1 cellular context compared by ENCODE assay signal in the genomic region with DNA sequence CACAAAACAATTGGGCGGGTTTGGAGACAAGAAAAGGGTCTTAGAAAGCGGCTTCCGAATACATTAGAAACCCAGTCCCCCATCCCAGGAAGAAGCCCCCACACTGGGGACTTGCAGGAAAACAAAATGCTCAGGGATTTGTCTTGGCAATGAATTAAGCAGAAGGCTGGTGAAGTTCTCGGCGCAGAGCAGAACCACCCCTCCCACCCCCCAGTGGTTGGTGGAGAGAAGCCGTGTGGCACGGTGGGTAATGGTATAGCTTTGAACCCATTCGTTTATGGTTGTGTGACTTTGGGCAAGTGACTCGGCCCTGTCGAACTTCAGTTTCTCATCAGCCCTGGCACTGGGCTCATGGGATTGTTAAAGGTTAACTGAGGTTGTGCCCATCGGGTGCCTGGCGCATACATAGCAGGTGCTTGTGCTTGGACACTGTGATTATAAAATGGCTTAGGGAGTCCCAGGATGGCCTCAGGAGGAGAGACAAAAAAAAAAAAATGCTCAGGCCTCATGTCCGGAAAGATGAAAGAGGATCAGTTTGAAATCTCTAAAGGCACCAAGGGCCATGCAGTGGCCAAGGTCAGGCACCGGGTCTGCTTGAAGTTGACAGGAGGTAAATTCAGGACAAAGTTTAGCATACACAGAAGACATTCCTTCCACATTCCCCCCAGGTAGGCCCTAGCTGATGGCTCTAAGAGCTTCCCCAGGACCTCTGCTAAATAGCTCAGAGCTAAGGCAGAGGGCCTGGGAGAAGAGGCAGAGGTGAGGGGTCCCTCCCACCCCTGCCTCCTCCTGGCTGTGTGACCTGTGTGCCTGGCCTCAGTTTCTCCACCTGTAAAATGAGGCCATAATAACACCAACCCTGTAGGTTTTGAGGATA.
TF ChIP-seq lines count a peak whose summit lies in the region.

No MANE protein-coding gene starts in this region.

TF ChIP-seq in HepG2, 621 proteins besides CTCF, POLR2A, EP300 and RAD21 (continued from another document and continues in another):
- TF ChIP-seq KAT8 (CRISPR knock-in tag; IDR thresholded peaks at IDR 0.05) (peak; percentile 78), HNRNPUL1 (IDR thresholded peaks at IDR 0.05; ENCODE audit: low read depth, low read length) (no peak), ZNF891 (CRISPR knock-in tag; IDR thresholded peaks at IDR 0.05) (no peak), MIER3 (CRISPR knock-in tag; IDR thresholded peaks at IDR 0.05; ENCODE audit: borderline replicate concordance) (peak; percentile 95; the same call in 1 of the 2 replicates), ZNF781 (CRISPR knock-in tag; IDR thresholded peaks at IDR 0.05; ENCODE audit: borderline replicate concordance, not compliant biosample characterization) (peak; percentile 96), ZKSCAN5 (CRISPR knock-in tag; IDR thresholded peaks at IDR 0.05) (no peak), POLR2G (IDR thresholded peaks at IDR 0.05; ENCODE audit: low read depth, low read length) (peak; percentile 59), NFKBIZ (CRISPR knock-in tag; IDR thresholded peaks at IDR 0.05) (peak; percentile 88), CBX1 (IDR thresholded peaks at IDR 0.05; ENCODE audit: low read depth) (no peak), NR2F1 (CRISPR knock-in tag; IDR thresholded peaks at IDR 0.05) (peak; percentile 92 to 94), ZNF333 (CRISPR knock-in tag; IDR thresholded peaks at IDR 0.05; ENCODE audit: borderline replicate concordance) (0 out of 2 replicates have a peak, but pooled peaks have one; percentile 33), JDP2 (CRISPR knock-in tag; IDR thresholded peaks at IDR 0.05; ENCODE audit: borderline replicate concordance) (no peak; the same call in 1 of the 2 replicates), ZNF678 (CRISPR knock-in tag; IDR thresholded peaks at IDR 0.05) (no peak; the same call in 1 of the 2 replicates), KLF15 (CRISPR knock-in tag; IDR thresholded peaks at IDR 0.05; ENCODE audit: borderline replicate concordance) (peak; percentile 29; the same call in 1 of the 2 replicates), RNF2 (conservative IDR thresholded peaks at IDR 0.05; ENCODE audit: low read depth) (no peak), ZNF317 (CRISPR knock-in tag; IDR thresholded peaks at IDR 0.05) (peak; percentile 86), HOXA5 (CRISPR knock-in tag; IDR thresholded peaks at IDR 0.05) (peak; percentile 87; the same call in 1 of the 2 replicates), HOXA7 (CRISPR knock-in tag; IDR thresholded peaks at IDR 0.05) (no peak), DR1 (CRISPR knock-in tag; IDR thresholded peaks at IDR 0.05) (no peak), ARNT (IDR thresholded peaks at IDR 0.05) (no peak), ATRX (CRISPR knock-in tag; IDR thresholded peaks at IDR 0.05; ENCODE audit: borderline replicate concordance) (no peak), ZNF431 (CRISPR knock-in tag; IDR thresholded peaks at IDR 0.05; ENCODE audit: borderline replicate concordance, low read depth) (no peak), KLF16 (CRISPR knock-in tag; IDR thresholded peaks at IDR 0.05) (peak in 1 of 2 experiments; percentile 94; a peak in 2 of 4 replicates), NONO (IDR thresholded peaks at IDR 0.05) (no peak), NONO (CRISPR knock-in tag; conservative IDR thresholded peaks at IDR 0.05) (peak; percentile 90), JARID2 (CRISPR knock-in tag; IDR thresholded peaks at IDR 0.05; ENCODE audit: insufficient replicate concordance) (peak; percentile 87), SRY (CRISPR knock-in tag; IDR thresholded peaks at IDR 0.05) (no peak), PRMT3 (CRISPR knock-in tag; IDR thresholded peaks at IDR 0.05; ENCODE audit: borderline replicate concordance, low read depth) (peak; percentile 61; the same call in 1 of the 2 replicates), MXI1 (IDR thresholded peaks at IDR 0.05; ENCODE audit: borderline replicate concordance, low read depth, low read length) (peak; percentile 40; the same call in 1 of the 3 replicates), TP53 (CRISPR knock-in tag; conservative IDR thresholded peaks at IDR 0.05) (peak; percentile 77), ZNF235 (CRISPR knock-in tag; IDR thresholded peaks at IDR 0.05; ENCODE audit: borderline replicate concordance) (0 out of 2 replicates have a peak, but pooled peaks have one; percentile 9), GLI4 (CRISPR knock-in tag; IDR thresholded peaks at IDR 0.05; ENCODE audit: borderline replicate concordance) (peak; percentile 66; the same call in 1 of the 2 replicates), ZNF790 (CRISPR knock-in tag; IDR thresholded peaks at IDR 0.05; ENCODE audit: borderline replicate concordance) (no peak), KLF13 (CRISPR knock-in tag; IDR thresholded peaks at IDR 0.05) (no peak), MTF2 (CRISPR knock-in tag; IDR thresholded peaks at IDR 0.05; ENCODE audit: borderline replicate concordance) (0 out of 2 replicates have a peak, but pooled peaks have one; percentile 56), ZNF792 (CRISPR knock-in tag; IDR thresholded peaks at IDR 0.05) (peak; percentile 86), RXRA (CRISPR knock-in tag; IDR thresholded peaks at IDR 0.05) (peak; percentile 100), ZNF550 (CRISPR knock-in tag; IDR thresholded peaks at IDR 0.05; ENCODE audit: borderline replicate concordance) (no peak)
- TF ChIP-seq, protein P1, sequence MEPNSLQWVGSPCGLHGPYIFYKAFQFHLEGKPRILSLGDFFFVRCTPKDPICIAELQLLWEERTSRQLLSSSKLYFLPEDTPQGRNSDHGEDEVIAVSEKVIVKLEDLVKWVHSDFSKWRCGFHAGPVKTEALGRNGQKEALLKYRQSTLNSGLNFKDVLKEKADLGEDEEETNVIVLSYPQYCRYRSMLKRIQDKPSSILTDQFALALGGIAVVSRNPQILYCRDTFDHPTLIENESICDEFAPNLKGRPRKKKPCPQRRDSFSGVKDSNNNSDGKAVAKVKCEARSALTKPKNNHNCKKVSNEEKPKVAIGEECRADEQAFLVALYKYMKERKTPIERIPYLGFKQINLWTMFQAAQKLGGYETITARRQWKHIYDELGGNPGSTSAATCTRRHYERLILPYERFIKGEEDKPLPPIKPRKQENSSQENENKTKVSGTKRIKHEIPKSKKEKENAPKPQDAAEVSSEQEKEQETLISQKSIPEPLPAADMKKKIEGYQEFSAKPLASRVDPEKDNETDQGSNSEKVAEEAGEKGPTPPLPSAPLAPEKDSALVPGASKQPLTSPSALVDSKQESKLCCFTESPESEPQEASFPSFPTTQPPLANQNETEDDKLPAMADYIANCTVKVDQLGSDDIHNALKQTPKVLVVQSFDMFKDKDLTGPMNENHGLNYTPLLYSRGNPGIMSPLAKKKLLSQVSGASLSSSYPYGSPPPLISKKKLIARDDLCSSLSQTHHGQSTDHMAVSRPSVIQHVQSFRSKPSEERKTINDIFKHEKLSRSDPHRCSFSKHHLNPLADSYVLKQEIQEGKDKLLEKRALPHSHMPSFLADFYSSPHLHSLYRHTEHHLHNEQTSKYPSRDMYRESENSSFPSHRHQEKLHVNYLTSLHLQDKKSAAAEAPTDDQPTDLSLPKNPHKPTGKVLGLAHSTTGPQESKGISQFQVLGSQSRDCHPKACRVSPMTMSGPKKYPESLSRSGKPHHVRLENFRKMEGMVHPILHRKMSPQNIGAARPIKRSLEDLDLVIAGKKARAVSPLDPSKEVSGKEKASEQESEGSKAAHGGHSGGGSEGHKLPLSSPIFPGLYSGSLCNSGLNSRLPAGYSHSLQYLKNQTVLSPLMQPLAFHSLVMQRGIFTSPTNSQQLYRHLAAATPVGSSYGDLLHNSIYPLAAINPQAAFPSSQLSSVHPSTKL (CRISPR knock-in tag; IDR thresholded peaks at IDR 0.05), result peak; percentile 99
- TF ChIP-seq, protein P2, sequence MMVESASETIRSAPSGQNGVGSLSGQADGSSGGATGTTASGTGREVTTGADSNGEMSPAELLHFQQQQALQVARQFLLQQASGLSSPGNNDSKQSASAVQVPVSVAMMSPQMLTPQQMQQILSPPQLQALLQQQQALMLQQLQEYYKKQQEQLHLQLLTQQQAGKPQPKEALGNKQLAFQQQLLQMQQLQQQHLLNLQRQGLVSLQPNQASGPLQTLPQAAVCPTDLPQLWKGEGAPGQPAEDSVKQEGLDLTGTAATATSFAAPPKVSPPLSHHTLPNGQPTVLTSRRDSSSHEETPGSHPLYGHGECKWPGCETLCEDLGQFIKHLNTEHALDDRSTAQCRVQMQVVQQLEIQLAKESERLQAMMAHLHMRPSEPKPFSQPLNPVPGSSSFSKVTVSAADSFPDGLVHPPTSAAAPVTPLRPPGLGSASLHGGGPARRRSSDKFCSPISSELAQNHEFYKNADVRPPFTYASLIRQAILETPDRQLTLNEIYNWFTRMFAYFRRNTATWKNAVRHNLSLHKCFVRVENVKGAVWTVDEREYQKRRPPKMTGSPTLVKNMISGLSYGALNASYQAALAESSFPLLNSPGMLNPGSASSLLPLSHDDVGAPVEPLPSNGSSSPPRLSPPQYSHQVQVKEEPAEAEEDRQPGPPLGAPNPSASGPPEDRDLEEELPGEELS (CRISPR knock-in tag; IDR thresholded peaks at IDR 0.05), result peak; percentile 97
- TF ChIP-seq, protein P3, sequence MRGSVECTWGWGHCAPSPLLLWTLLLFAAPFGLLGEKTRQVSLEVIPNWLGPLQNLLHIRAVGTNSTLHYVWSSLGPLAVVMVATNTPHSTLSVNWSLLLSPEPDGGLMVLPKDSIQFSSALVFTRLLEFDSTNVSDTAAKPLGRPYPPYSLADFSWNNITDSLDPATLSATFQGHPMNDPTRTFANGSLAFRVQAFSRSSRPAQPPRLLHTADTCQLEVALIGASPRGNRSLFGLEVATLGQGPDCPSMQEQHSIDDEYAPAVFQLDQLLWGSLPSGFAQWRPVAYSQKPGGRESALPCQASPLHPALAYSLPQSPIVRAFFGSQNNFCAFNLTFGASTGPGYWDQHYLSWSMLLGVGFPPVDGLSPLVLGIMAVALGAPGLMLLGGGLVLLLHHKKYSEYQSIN (CRISPR knock-in tag; IDR thresholded peaks at IDR 0.05; ENCODE audit: borderline replicate concordance), result no peak
- TF ChIP-seq, protein P4, sequence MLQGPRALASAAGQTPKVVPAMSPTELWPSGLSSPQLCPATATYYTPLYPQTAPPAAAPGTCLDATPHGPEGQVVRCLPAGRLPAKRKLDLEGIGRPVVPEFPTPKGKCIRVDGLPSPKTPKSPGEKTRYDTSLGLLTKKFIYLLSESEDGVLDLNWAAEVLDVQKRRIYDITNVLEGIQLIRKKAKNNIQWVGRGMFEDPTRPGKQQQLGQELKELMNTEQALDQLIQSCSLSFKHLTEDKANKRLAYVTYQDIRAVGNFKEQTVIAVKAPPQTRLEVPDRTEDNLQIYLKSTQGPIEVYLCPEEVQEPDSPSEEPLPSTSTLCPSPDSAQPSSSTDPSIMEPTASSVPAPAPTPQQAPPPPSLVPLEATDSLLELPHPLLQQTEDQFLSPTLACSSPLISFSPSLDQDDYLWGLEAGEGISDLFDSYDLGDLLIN (CRISPR knock-in tag; IDR thresholded peaks at IDR 0.05; ENCODE audit: borderline replicate concordance), result peak; percentile 76; the same call in 1 of the 2 replicates
- TF ChIP-seq, protein P5, sequence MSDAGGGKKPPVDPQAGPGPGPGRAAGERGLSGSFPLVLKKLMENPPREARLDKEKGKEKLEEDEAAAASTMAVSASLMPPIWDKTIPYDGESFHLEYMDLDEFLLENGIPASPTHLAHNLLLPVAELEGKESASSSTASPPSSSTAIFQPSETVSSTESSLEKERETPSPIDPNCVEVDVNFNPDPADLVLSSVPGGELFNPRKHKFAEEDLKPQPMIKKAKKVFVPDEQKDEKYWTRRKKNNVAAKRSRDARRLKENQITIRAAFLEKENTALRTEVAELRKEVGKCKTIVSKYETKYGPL (CRISPR knock-in tag; IDR thresholded peaks at IDR 0.05), result 0 out of 2 replicates have a peak, but pooled peaks have one; percentile 42
- TF ChIP-seq, protein P6, sequence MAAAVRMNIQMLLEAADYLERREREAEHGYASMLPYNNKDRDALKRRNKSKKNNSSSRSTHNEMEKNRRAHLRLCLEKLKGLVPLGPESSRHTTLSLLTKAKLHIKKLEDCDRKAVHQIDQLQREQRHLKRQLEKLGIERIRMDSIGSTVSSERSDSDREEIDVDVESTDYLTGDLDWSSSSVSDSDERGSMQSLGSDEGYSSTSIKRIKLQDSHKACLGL (CRISPR knock-in tag; IDR thresholded peaks at IDR 0.05), result no peak
- TF ChIP-seq, protein P7, sequence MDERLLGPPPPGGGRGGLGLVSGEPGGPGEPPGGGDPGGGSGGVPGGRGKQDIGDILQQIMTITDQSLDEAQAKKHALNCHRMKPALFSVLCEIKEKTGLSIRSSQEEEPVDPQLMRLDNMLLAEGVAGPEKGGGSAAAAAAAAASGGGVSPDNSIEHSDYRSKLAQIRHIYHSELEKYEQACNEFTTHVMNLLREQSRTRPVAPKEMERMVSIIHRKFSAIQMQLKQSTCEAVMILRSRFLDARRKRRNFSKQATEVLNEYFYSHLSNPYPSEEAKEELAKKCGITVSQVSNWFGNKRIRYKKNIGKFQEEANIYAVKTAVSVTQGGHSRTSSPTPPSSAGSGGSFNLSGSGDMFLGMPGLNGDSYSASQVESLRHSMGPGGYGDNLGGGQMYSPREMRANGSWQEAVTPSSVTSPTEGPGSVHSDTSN (CRISPR knock-in tag; IDR thresholded peaks at IDR 0.05), result peak; percentile 36
- TF ChIP-seq, protein P8, sequence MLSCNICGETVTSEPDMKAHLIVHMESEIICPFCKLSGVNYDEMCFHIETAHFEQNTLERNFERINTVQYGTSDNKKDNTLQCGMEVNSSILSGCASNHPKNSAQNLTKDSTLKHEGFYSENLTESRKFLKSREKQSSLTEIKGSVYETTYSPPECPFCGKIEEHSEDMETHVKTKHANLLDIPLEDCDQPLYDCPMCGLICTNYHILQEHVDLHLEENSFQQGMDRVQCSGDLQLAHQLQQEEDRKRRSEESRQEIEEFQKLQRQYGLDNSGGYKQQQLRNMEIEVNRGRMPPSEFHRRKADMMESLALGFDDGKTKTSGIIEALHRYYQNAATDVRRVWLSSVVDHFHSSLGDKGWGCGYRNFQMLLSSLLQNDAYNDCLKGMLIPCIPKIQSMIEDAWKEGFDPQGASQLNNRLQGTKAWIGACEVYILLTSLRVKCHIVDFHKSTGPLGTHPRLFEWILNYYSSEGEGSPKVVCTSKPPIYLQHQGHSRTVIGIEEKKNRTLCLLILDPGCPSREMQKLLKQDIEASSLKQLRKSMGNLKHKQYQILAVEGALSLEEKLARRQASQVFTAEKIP (CRISPR knock-in tag; IDR thresholded peaks at IDR 0.05; ENCODE audit: borderline replicate concordance), result no peak
- TF ChIP-seq, protein P9, sequence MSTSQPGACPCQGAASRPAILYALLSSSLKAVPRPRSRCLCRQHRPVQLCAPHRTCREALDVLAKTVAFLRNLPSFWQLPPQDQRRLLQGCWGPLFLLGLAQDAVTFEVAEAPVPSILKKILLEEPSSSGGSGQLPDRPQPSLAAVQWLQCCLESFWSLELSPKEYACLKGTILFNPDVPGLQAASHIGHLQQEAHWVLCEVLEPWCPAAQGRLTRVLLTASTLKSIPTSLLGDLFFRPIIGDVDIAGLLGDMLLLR (CRISPR knock-in tag; IDR thresholded peaks at IDR 0.05), result no peak
- TF ChIP-seq, protein P10, sequence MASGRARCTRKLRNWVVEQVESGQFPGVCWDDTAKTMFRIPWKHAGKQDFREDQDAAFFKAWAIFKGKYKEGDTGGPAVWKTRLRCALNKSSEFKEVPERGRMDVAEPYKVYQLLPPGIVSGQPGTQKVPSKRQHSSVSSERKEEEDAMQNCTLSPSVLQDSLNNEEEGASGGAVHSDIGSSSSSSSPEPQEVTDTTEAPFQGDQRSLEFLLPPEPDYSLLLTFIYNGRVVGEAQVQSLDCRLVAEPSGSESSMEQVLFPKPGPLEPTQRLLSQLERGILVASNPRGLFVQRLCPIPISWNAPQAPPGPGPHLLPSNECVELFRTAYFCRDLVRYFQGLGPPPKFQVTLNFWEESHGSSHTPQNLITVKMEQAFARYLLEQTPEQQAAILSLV (CRISPR knock-in tag; IDR thresholded peaks at IDR 0.05; ENCODE audit: borderline replicate concordance), result no peak
- TF ChIP-seq, protein P11, sequence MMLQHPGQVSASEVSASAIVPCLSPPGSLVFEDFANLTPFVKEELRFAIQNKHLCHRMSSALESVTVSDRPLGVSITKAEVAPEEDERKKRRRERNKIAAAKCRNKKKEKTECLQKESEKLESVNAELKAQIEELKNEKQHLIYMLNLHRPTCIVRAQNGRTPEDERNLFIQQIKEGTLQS (CRISPR knock-in tag; IDR thresholded peaks at IDR 0.05), result peak; percentile 65; the same call in 1 of the 2 replicates
